In the genomic region with DNA sequence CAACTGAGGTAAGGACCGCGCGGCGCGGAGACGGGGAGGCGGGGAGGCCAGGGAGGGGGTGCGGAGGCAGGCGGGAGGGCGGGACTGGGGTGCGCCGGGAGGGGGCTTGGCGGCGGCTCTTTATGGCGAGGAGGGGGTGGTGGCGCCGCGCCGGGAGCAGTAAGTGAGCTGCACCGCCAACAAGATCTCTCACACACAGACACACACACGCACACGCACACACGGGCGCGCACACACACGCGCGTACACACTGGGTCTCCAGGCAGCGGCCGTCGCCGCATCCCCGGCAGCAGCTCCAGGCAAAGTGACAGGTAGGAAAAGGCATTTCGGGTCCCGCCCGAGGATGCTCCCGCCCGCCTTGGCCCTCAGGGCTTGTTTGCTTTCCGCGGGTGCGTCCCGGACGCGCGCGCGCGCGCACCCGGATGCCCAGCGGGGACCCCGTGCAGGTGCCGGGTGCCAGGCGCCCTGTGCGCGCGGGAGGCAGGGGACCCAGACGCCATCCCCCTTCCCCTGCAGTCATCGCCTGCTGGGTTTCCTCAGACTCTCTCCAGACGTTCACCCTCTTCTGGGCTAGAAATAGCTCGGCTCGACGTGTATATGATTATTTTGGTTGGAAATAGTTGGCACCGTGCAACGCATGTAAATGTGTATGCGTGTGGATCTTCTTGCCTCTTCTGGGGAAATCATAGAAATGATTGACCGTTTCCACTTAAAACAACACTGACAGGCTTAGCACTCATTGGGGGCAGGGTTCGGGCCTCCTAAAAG, we compare ENCODE assay signal across 8 cellular contexts. TPM values are rescaled to one million over a fixed set of nuclear protein-coding genes. Genes with fewer than 3 reads are reported as not detected.
DNase-seq lines count a peak whose midpoint lies in the region; ATAC-seq and TF ChIP-seq lines count a peak whose summit lies in the region.

Gene PLCB4 (plus strand): TSS at position 192 of the 768 bp plus-strand sequence. CDS start 238,728 bp downstream, outside the sequence.

- DNase-seq in 8988T (peak; percentile 57), HFFc6 (peak; percentile 83), RKO (ENCODE audit: low spot score) (peak; percentile 31), endothelial cell (ENCODE audit: low spot score) (peak; percentile 34), midbrain (lab: John Stamatoyannopoulos, UW) (peak; percentile 31), aorta (peak; percentile 51 to 79)

- H3K27ac Mint-ChIP-seq in HFFc6: peak within 1 kb of the TSS; percentile 90
- H3K27ac Mint-ChIP-seq in endothelial cell (ENCODE audit: unreplicated experiment): peak within 1 kb of the TSS; percentile 96

- no peaks in the 10 kb centered on the region for H3K27me3 Mint-ChIP-seq in HFFc6 (ENCODE audit: insufficient read depth)
- peaks cover 9% of the 10 kb centered on the region for H3K27me3 Mint-ChIP-seq in endothelial cell (ENCODE audit: unreplicated experiment)

- H3K4me3 Mint-ChIP-seq in HFFc6 (peak within 1 kb of the TSS; percentile 95), endothelial cell (ENCODE audit: unreplicated experiment) (peak within 1 kb of the TSS; percentile 100)

- peak within 1 kb of the TSS; percentile 80 to 90 for H3K4me3 ChIP-seq in aorta (ENCODE audit: low read length in 2 of 2)

- H3K9me3 Mint-ChIP-seq in HFFc6: no peaks in the 10 kb centered on the region; the same call in 1 of the 2 replicates
- H3K9me3 Mint-ChIP-seq in endothelial cell (ENCODE audit: unreplicated experiment): no peaks in the 10 kb centered on the region

- H3K36me3 Mint-ChIP-seq in HFFc6 (ENCODE audit: low read depth) (peaks cover 20% of the 10 kb centered on the region), endothelial cell (ENCODE audit: low read depth, unreplicated experiment) (peaks cover 4% of the 10 kb centered on the region)

- intact Hi-C loops in aorta (cut with DNase I): loop anchor here in 1 of 2 donors (10.0 kb wide), 1 partner anchor 214 kb away; no protein-coding TSS in a partner anchor

- peak; percentile 19 for ATAC-seq in aorta (ENCODE audit: low FRiP score)
- ATAC-seq in HG03039 (IDR thresholded peaks at IDR 0.05; ENCODE audit: unreplicated experiment): no peak
- no peak for ATAC-seq in GM21367 (IDR thresholded peaks at IDR 0.05; ENCODE audit: unreplicated experiment)

- H3K36me3 ChIP-seq in aorta (ENCODE audit: control insufficient read depth in 1 of 2, insufficient read depth in 2 of 2, low read length in 1 of 2): no peaks in the 10 kb centered on the region

- 1% methylated on average over 47 to 68 of the region's 68 CpGs for WGBS in aorta, 2 donors

- peaks cover 0 to 3% of the 10 kb centered on the region in 2 donors for H3K4me1 ChIP-seq in aorta (ENCODE audit: control insufficient read depth in 1 of 2, insufficient read depth in 2 of 2, low read length in 2 of 2)

- H3K27me3 ChIP-seq in aorta (ENCODE audit: control insufficient read depth in 1 of 2, insufficient read depth in 2 of 2, low read length in 1 of 2): no peaks in the 10 kb centered on the region

- H3K9me3 ChIP-seq in aorta (ENCODE audit: control insufficient read depth, low read length): no peaks in the 10 kb centered on the region

- peaks cover 70% of the 10 kb centered on the region for H3K4me1 Mint-ChIP-seq in HFFc6 (ENCODE audit: low read depth)
- H3K4me1 Mint-ChIP-seq in endothelial cell (ENCODE audit: unreplicated experiment): peaks cover 16% of the 10 kb centered on the region

- no peak for TF ChIP-seq CTCF in HFFc6 (IDR thresholded peaks at IDR 0.05)
- TF ChIP-seq CTCF in endothelial cell (IDR thresholded peaks at IDR 0.05; ENCODE audit: unreplicated experiment): no peak

- H3K27ac ChIP-seq in aorta (ENCODE audit: low read depth in 1 of 2, low read length in 2 of 2): peak within 1 kb of the TSS; percentile 80 to 84

RNA-seq across cellular contexts. Expression of gene PLCB4, which starts in this region (rescaled TPM):
- 10 to 100 TPM; 71.8 to 95.7 (median 79.1) TPM for total RNA-seq in HFFc6 (2021; fragmentation: NEBNext Ultra II Directional; extraction: Animal tissue kit (Norgen Biotek cat#: 25700))
- total RNA-seq in endothelial cell (ENCODE audit: unreplicated experiment): 10.5 TPM
- total RNA-seq in aorta: 10 to 100 TPM; 18.1 to 26.2 TPM
- polyA plus RNA-seq in aorta: 1 to 10 TPM; 1.5 to 3.6 TPM

Comparison
In these comparisons a context has a peak if more than half of its experiments do, and no peak if none do; other contexts are left out.
1. DNase-seq: peak in every context shown above with its lines; median percentile 83 in HFFc6; 65 in aorta; 57 in 8988T; 34 in endothelial cell; 31 in RKO; 31 in midbrain.